In the genomic region with DNA sequence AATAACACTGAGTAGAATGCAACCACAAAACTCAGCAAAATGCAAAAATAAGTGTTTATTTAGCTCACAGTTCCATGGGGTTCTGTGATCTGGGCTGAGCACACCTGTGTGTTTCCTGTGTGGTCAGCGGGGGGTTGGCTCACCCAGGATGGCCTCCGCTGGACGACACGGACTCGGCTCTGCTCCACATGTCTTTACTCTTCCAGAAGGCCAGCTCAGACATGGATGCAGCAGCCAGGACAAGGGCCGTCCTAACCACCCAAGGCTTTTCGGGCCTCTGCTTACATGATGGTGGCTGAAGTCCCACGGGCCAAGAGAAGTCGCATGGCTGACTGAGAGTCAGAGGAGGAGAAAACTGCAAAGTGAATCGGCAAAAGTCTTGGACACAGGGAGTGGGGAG, we compare ENCODE assay signal across 26 cellular contexts.
"Had no signal": no experiment of that assay in that cellular context is flagged by ENCODE, and none has a peak within 500 bp of the region (broad histone marks: within the 10 kb centered on the region; RNA-seq: fewer than 3 reads in every experiment).

No MANE protein-coding gene starts in this region.

- H3K27ac ChIP-seq: ascending aorta, breast epithelium, cardiac muscle cell, colonic mucosa, VCaP had no signal

- H3K9me3 ChIP-seq: ascending aorta, breast epithelium, colonic mucosa had no signal

- H3K36me3 ChIP-seq: ascending aorta, breast epithelium, cardiac muscle cell, colonic mucosa had no signal

- H3K27me3 ChIP-seq: ascending aorta, breast epithelium, cardiac muscle cell, colonic mucosa had no signal

- H3K4me1 ChIP-seq: ascending aorta, breast epithelium, colonic mucosa had no signal

- ATAC-seq: activated CD8-positive, alpha-beta memory T cell treated with anti-CD3 and anti-CD28 coated beads, Interleukin-2, amount 10 ng/mL, durations not matched to agents 7 days and 5 days; activated CD8-positive, alpha-beta T cell treated with anti-CD3 and anti-CD28 coated beads, Interleukin-2, amount 10 ng/mL, durations not matched to agents 7 days and 5 days; activated naive CD4-positive, alpha-beta T cell treated with anti-CD3 and anti-CD28 coated beads, Interleukin-2, amount 50 U/mL, for 72 hours; activated T-cell treated with anti-CD3 and anti-CD28 coated beads, Interleukin-2, amount 50 U/mL, for 72 hours; esophagus mucosa; WTC11 had no signal

- DNase-seq: activated CD4-positive, alpha-beta memory T cell treated with anti-CD3 and anti-CD28 coated beads for 36 hours; activated CD4-positive, alpha-beta T cell treated with anti-CD3 and anti-CD28 coated beads for 1 hour; activated CD4-positive, alpha-beta T cell treated with anti-CD3 and anti-CD28 coated beads for 4 hours; activated CD8-positive, alpha-beta memory T cell treated with anti-CD3 and anti-CD28 coated beads, Interleukin-2, amount 10 ng/mL, durations not matched to agents 7 days and 5 days; activated CD8-positive, alpha-beta memory T cell treated with anti-CD3 and anti-CD28 coated beads, Interleukin-2, amount 50 U/mL, for 4 hours; activated CD8-positive, alpha-beta T cell treated with anti-CD3 and anti-CD28 coated beads, Interleukin-2, amount 10 ng/mL, durations not matched to agents 7 days and 5 days; activated gamma-delta T cell; activated naive CD4-positive, alpha-beta T cell; activated naive CD4-positive, alpha-beta T cell treated with anti-CD3 and anti-CD28 coated beads, Interleukin-2, amount 10 ng/mL, durations not matched to agents 7 days and 5 days; activated naive CD8-positive, alpha-beta T cell treated with anti-CD3 and anti-CD28 coated beads, Interleukin-2, amount 10 ng/mL, durations not matched to agents 7 days and 5 days; activated T-cell treated with anti-CD3 and anti-CD28 coated beads for 4 hours; activated T-cell treated with anti-CD3 and anti-CD28 coated beads, Interleukin-2, amount 50 U/mL, for 24 hours; activated T-cell treated with anti-CD3 and anti-CD28 coated beads, Interleukin-2, amount 50 U/mL, for 72 hours; central memory CD4-positive, alpha-beta T cell; cerebellar nuclear complex; colonic mucosa; effector CD8-positive, alpha-beta T cell; head of caudate nucleus; T-helper 2 cell had no signal

- H3K4me3 ChIP-seq: ascending aorta, breast epithelium, cardiac muscle cell, colonic mucosa had no signal
